ENCODE assay signal across 8 cellular contexts in genomic region chr4:24980064-24980690, GRCh38. TPM values are rescaled to one million over a fixed set of nuclear protein-coding genes. Genes with fewer than 3 reads are reported as not detected.
A peak's percentile ranks its signal among the peaks of the same experiment; 100 is the strongest.
DNase-seq lines count a peak whose midpoint lies in the region; FAIRE-seq and TF ChIP-seq lines count a peak whose summit lies in the region.

No MANE protein-coding gene starts in this region.

- peaks cover 39% of the 10 kb centered on the region for H3K27me3 Mint-ChIP-seq in osteocyte (ENCODE audit: unreplicated experiment)

- DNase-seq in GM18507 (ENCODE audit: extremely low spot score, insufficient read length, low read depth) (peak; percentile 11), HuH-7.5 (ENCODE audit: low spot score) (peak; percentile 43), RKO (ENCODE audit: low spot score) (peak; percentile 75), glomerular visceral epithelial cell (ENCODE audit: extremely low spot score) (peak; percentile 67), osteocyte (ENCODE audit: extremely low spot score, unreplicated experiment) (no peak), ureter (ENCODE audit: low spot score) (peak; percentile 61)
- DNase-seq in activated naive CD4-positive, alpha-beta T cell treated with Interleukin-2 at 50 U/mL for 16 hours, result peak; percentile 43

- H3K36me3 ChIP-seq in ACC112 (ENCODE audit: insufficient read depth, low read length), result no peaks in the 10 kb centered on the region

- H3K4me1 Mint-ChIP-seq in osteocyte (ENCODE audit: unreplicated experiment), result peaks cover 4% of the 10 kb centered on the region

- peaks cover 11% of the 10 kb centered on the region for H3K27me3 ChIP-seq in ACC112 (ENCODE audit: insufficient read depth, low read length)

- H3K4me3 Mint-ChIP-seq in osteocyte (ENCODE audit: unreplicated experiment), result no peak overlapping the region

- peak overlapping the region; percentile 35; the same call in 1 of the 2 replicates for H3K4me3 ChIP-seq in ACC112 (ENCODE audit: low read depth, low read length)

- no peaks in the 10 kb centered on the region for H3K36me3 Mint-ChIP-seq in osteocyte (ENCODE audit: unreplicated experiment)

- H3K79me2 ChIP-seq in ACC112 (ENCODE audit: control insufficient read depth, insufficient read depth, low read length, unreplicated experiment), result no peaks in the 10 kb centered on the region

- no peak overlapping the region for H3K27ac ChIP-seq in ACC112 (ENCODE audit: low read depth, low read length)

- H3K9me3 Mint-ChIP-seq in osteocyte (ENCODE audit: unreplicated experiment), result no peaks in the 10 kb centered on the region

- FAIRE-seq in GM18507 (lab: Jason Lieb, UNC), result peak; percentile 69

- peak overlapping the region; percentile 20 for H2AFZ ChIP-seq in ACC112 (ENCODE audit: low read length, unreplicated experiment)

- peak; percentile 88 for TF ChIP-seq CTCF in osteocyte (IDR thresholded peaks at IDR 0.05)

- no peak overlapping the region for H3K27ac Mint-ChIP-seq in osteocyte (ENCODE audit: unreplicated experiment)

- H3K4me1 ChIP-seq in ACC112 (ENCODE audit: control insufficient read depth, insufficient read depth, low read length, unreplicated experiment), result peaks cover 3% of the 10 kb centered on the region

RNA-seq across cellular contexts. Expression of gene LGI2, which starts 50.6 kb away (rescaled TPM):
- 0.08 TPM in 1 of 2 replicates, not detected in the other for total RNA-seq in osteocyte
- total RNA-seq in ureter, result 1.5 TPM
